In the genomic region with DNA sequence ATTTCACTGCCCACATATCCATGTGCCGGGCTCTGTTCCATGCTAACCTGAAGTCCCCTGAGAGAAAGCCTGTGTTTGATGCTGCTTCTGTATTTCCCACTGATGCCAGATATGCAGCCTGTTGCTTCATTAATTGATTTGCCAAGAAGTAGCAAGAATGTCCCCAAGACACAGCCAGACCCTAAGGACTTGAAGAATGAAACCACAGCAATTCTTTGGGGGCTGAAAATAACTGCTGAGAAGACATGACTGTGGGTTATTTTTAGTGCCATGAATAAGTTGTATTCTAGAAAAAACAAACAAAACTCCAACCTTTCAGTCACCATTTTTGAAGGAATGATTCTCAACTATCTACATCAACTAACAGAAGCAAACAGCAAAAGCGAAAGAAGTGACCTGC, we compare ENCODE assay signal across 23 cellular contexts.
DNase-seq lines count a peak whose midpoint lies in the region; ATAC-seq and TF ChIP-seq lines count a peak whose summit lies in the region.
"Had no signal": no experiment of that assay in that cellular context is flagged by ENCODE, and none has a peak within 500 bp of the region (broad histone marks: within the 10 kb centered on the region; RNA-seq: fewer than 3 reads in every experiment).

No MANE protein-coding gene starts in this region.

- H3K4me1 Mint-ChIP-seq in chondrocyte (ENCODE audit: low read depth) = peaks cover 19% of the 10 kb centered on the region
- H3K4me1 Mint-ChIP-seq: activated CD4-positive, alpha-beta memory T cell treated with anti-CD3 and anti-CD28 coated beads, Interleukin-2, amount 10 ng/mL, durations not matched to agents 7 days and 5 days had no signal

- H3K4me3 ChIP-seq in left ventricle myocardium inferior = no peak overlapping the region
- no peak overlapping the region for H3K4me3 ChIP-seq in right atrium auricular region
- H3K4me3 ChIP-seq in muscle layer of duodenum (ENCODE audit: low read depth in 1 of 2, low read length in 2 of 2) = no peak overlapping the region
- H3K4me3 ChIP-seq: HAP-1, psoas muscle had no signal

- no peaks in the 10 kb centered on the region for H3K27me3 Mint-ChIP-seq in chondrocyte (ENCODE audit: low read depth)
- H3K27me3 Mint-ChIP-seq: activated CD4-positive, alpha-beta memory T cell treated with anti-CD3 and anti-CD28 coated beads, Interleukin-2, amount 10 ng/mL, durations not matched to agents 7 days and 5 days; CD4-positive, alpha-beta T cell had no signal

- TF ChIP-seq CTCF in left ventricle myocardium inferior (IDR thresholded peaks at IDR 0.05; ENCODE audit: borderline replicate concordance) = no peak
- TF ChIP-seq CTCF in right atrium auricular region (IDR thresholded peaks at IDR 0.05) = no peak
- TF ChIP-seq CTCF in chondrocyte (IDR thresholded peaks at IDR 0.05) = no peak

- peaks cover 6% of the 10 kb centered on the region for H3K36me3 ChIP-seq in left ventricle myocardium inferior
- no peaks in the 10 kb centered on the region for H3K36me3 ChIP-seq in right atrium auricular region
- H3K36me3 ChIP-seq in muscle layer of duodenum (ENCODE audit: control insufficient read depth in 1 of 2, insufficient read depth in 2 of 2, low read length in 2 of 2) = peaks cover 0 to 10% of the 10 kb centered on the region in 2 donors
- H3K36me3 ChIP-seq: HAP-1 had no signal

- no peaks in the 10 kb centered on the region for H3K4me1 ChIP-seq in left ventricle myocardium inferior
- peaks cover 0 to 9% of the 10 kb centered on the region in 2 donors for H3K4me1 ChIP-seq in right atrium auricular region
- peaks cover 0 to 5% of the 10 kb centered on the region in 2 donors for H3K4me1 ChIP-seq in muscle layer of duodenum (ENCODE audit: control insufficient read depth in 1 of 2, insufficient read depth in 2 of 2, low read length in 2 of 2)
- H3K4me1 ChIP-seq: HAP-1, psoas muscle had no signal

- peaks cover 24% of the 10 kb centered on the region for H3K9me3 Mint-ChIP-seq in chondrocyte (ENCODE audit: low read depth)
- H3K9me3 Mint-ChIP-seq: activated CD4-positive, alpha-beta memory T cell treated with anti-CD3 and anti-CD28 coated beads, Interleukin-2, amount 10 ng/mL, durations not matched to agents 7 days and 5 days had no signal

- H3K9me3 ChIP-seq in left ventricle myocardium inferior (replicated peaks) (peaks cover 15% of the 10 kb centered on the region), right atrium auricular region (peaks cover 0 to 10% of the 10 kb centered on the region in 2 donors), muscle layer of duodenum (ENCODE audit: control insufficient read depth in 1 of 2, low read length in 2 of 2) (no peaks in the 10 kb centered on the region)
- H3K9me3 ChIP-seq: HAP-1 had no signal

- no peaks in the 10 kb centered on the region for H3K27me3 ChIP-seq in left ventricle myocardium inferior (ENCODE audit: low read depth)
- H3K27me3 ChIP-seq in right atrium auricular region = no peaks in the 10 kb centered on the region
- no peaks in the 10 kb centered on the region for H3K27me3 ChIP-seq in muscle layer of duodenum (ENCODE audit: low read depth, low read length)

- peak overlapping the region; percentile 78 for H3K27ac Mint-ChIP-seq in chondrocyte (ENCODE audit: unreplicated experiment)
- H3K27ac Mint-ChIP-seq: activated CD4-positive, alpha-beta memory T cell treated with anti-CD3 and anti-CD28 coated beads, Interleukin-2, amount 10 ng/mL, durations not matched to agents 7 days and 5 days; CD4-positive, alpha-beta T cell had no signal

- no peak for ATAC-seq in GM21737 (IDR thresholded peaks at IDR 0.05; ENCODE audit: unreplicated experiment)
- ATAC-seq: activated T-cell treated with anti-CD3 and anti-CD28 coated beads, Interleukin-2, amount 50 U/mL, for 4 hours; natural killer cell; psoas muscle; stimulated activated naive CD8-positive, alpha-beta T cell treated with anti-CD3 and anti-CD28 coated beads, Interleukin-15, Interleukin-2, amounts not matched to agents 100 U/mL and 50 U/mL, for 24 hours had no signal

- H3K36me3 Mint-ChIP-seq in chondrocyte (ENCODE audit: low read depth) = no peaks in the 10 kb centered on the region

- H3K27ac ChIP-seq in left ventricle myocardium inferior (replicated peaks) (peak overlapping the region; percentile 53), right atrium auricular region (peak overlapping the region in 1 of 2 donors; percentile 46), muscle layer of duodenum (ENCODE audit: low read length) (peak overlapping the region; percentile 61)
- H3K27ac ChIP-seq: KMS-11, psoas muscle had no signal

- intact Hi-C loops in left ventricle myocardium inferior (cut with micrococcal nuclease) = no loop called here

- no peak for DNase-seq in left ventricle myocardium inferior
- DNase-seq in right atrium auricular region (ENCODE audit: low spot score) = no peak
- DNase-seq in chondrocyte (ENCODE audit: low spot score) = no peak
- no peak for DNase-seq in NCI-H2029 (lab: John Stamatoyannopoulos, UW)
- no peak for DNase-seq in central memory CD4-positive, alpha-beta T cell
- DNase-seq in middle frontal gyrus (ENCODE audit: extremely low spot score, low spot score) = no peak
- DNase-seq: activated CD4-positive, alpha-beta memory T cell treated with anti-CD3 and anti-CD28 coated beads, Interleukin-2, amount 10 ng/mL, durations not matched to agents 7 days and 5 days; activated naive CD4-positive, alpha-beta T cell treated with anti-CD3 and anti-CD28 coated beads, Interleukin-2, amount 50 U/mL, for 16 hours; activated T-cell treated with anti-CD3 and anti-CD28 coated beads, Interleukin-2, amount 50 U/mL, for 4 hours; CD4-positive, alpha-beta T cell; DND-41; natural killer cell; NCI-H1105; NCI-H2171 treated with DMSO at 0.1 percent for 48 hours; psoas muscle; Right ventricle myocardium superior; stimulated activated CD4-positive, alpha-beta T cell treated with anti-CD3 and anti-CD28 coated beads, Interleukin-15, amount 100 ng/mL, for 24 hours; stimulated activated naive CD8-positive, alpha-beta T cell treated with anti-CD3 and anti-CD28 coated beads, Interleukin-15, Interleukin-2, amounts not matched to agents 100 U/mL and 50 U/mL, for 24 hours; T-helper 1 cell had no signal

- H3K4me3 Mint-ChIP-seq in chondrocyte (ENCODE audit: unreplicated experiment) = no peak overlapping the region
- H3K4me3 Mint-ChIP-seq: activated CD4-positive, alpha-beta memory T cell treated with anti-CD3 and anti-CD28 coated beads, Interleukin-2, amount 10 ng/mL, durations not matched to agents 7 days and 5 days; activated T-cell treated with anti-CD3 and anti-CD28 coated beads, Interleukin-2, amount 50 U/mL, for 4 hours; CD4-positive, alpha-beta T cell; natural killer cell had no signal
